1 cellular context compared by ENCODE assay signal in the genomic region with DNA sequence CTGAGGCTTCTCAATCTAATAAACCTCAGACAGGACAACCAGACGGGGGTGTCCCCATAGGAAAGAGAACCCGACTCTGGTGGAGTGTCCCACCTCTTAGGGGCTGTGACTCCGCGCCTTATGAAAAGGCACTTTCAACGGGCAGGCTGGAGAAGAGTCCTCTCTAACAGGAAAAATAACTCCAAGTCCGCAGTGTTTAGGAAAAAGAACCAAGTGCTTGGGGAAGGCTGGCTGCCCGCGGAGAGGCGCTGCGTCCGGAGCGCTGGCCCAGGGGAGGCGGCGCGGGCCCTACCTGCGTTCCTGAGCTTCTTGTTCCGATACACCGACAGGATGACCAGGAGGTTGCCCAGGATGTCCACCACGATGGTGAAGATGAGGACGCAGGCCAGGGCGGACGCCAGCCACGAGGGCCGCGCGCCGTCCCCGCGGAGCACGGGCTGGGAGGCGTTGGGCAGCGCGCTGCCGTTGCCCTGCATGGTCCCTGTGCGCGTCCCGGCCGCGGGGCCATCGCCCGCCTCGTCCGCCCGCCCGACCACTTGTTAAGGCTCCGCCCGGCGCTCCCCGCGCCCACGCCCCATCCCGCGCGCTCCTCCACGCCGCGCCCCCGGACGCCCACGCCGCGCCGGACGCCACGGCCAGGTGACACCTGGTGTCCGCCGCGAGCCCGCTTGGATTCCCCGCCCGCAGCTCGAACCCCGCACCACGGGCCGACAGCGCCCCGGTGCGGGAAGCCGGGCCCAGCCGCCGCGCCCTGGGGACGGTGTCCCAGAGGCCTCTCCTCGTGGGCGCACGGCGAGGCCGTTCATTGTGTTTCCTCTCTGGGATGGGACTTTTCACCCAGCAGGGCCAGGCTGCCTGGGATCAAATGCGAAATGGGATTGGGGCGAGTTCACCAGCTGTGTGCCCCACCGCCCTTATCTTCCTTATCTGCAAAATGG.
TF ChIP-seq lines count a peak whose summit lies in the region.

A gene (minus strand): TSS at position 678 of the 938 bp plus-strand sequence. CDS start 202 bp downstream, at position 476.

TF ChIP-seq in SK-N-SH, 30 proteins besides CTCF, POLR2A, EP300 and RAD21 (continued from another document):
- TF ChIP-seq CHD2 (IDR thresholded peaks at IDR 0.05; ENCODE audit: low read length, partially characterized antibody) (no peak), FOSL2 (IDR thresholded peaks at IDR 0.05; ENCODE audit: borderline replicate concordance, low read depth) (no peak)
